Comparison of ENCODE assay signal across 12 cellular contexts in genomic region chr15:58552505-58553364, GRCh38.
DNase-seq lines count a peak whose midpoint lies in the region; ATAC-seq and TF ChIP-seq lines count a peak whose summit lies in the region.
"Had no signal": no experiment of that assay in that cellular context is flagged by ENCODE, and none has a peak within 500 bp of the region (broad histone marks: within the 10 kb centered on the region; RNA-seq: fewer than 3 reads in every experiment).

No MANE protein-coding gene starts in this region.

- H3K27me3 ChIP-seq in ACC112 (ENCODE audit: insufficient read depth, low read length) (no peaks in the 10 kb centered on the region), ovary (no peaks in the 10 kb centered on the region)
- H3K27me3 ChIP-seq: gastrocnemius medialis had no signal

- H3K27ac ChIP-seq in ACC112 (ENCODE audit: low read depth, low read length) (peak overlapping the region; percentile 95), ovary (no peak overlapping the region)
- H3K27ac ChIP-seq: gastrocnemius medialis had no signal

- peak overlapping the region; percentile 98 for H2AFZ ChIP-seq in ACC112 (ENCODE audit: low read length, unreplicated experiment)

- no peaks in the 10 kb centered on the region for H3K36me3 Mint-ChIP-seq in activated T-helper 17 cell treated with anti-CD3 and anti-CD28 coated beads, Interleukin-2, amount 50 U/mL, for 72 hours (ENCODE audit: low read depth)

- no peak for ATAC-seq in activated T-helper 17 cell treated with anti-CD3 and anti-CD28 coated beads, Interleukin-2, amount 50 U/mL, for 72 hours (replicated peaks)
- ATAC-seq in GM18861 (IDR thresholded peaks at IDR 0.05; ENCODE audit: unreplicated experiment) (no peak), HG03378 (IDR thresholded peaks at IDR 0.05; ENCODE audit: unreplicated experiment) (no peak), GM21360 (IDR thresholded peaks at IDR 0.05; ENCODE audit: unreplicated experiment) (no peak)

- 51 to 57% (median 55%) methylated on average over 24 of the region's 24 CpGs for WGBS in ovary, 3 donors

- TF ChIP-seq CTCF in ovary (IDR thresholded peaks at IDR 0.05), result no peak

- H3K4me1 Mint-ChIP-seq in activated T-helper 17 cell treated with anti-CD3 and anti-CD28 coated beads, Interleukin-2, amount 50 U/mL, for 72 hours, result peaks cover 19% of the 10 kb centered on the region

- intact Hi-C loops in cardiac septum (cut with DNase I) (no loop called here), ovary (cut with DNase I) (no loop called here)

- no peaks in the 10 kb centered on the region for H3K79me2 ChIP-seq in ACC112 (ENCODE audit: control insufficient read depth, insufficient read depth, low read length, unreplicated experiment)

- no peaks in the 10 kb centered on the region for H3K36me3 ChIP-seq in ACC112 (ENCODE audit: insufficient read depth, low read length)
- no peaks in the 10 kb centered on the region for H3K36me3 ChIP-seq in ovary
- H3K36me3 ChIP-seq: gastrocnemius medialis had no signal

- no peak overlapping the region for H3K4me3 Mint-ChIP-seq in activated T-helper 17 cell treated with anti-CD3 and anti-CD28 coated beads, Interleukin-2, amount 50 U/mL, for 72 hours
- H3K4me3 Mint-ChIP-seq: IgD-negative memory B cell had no signal

- no peaks in the 10 kb centered on the region for H3K27me3 Mint-ChIP-seq in activated T-helper 17 cell treated with anti-CD3 and anti-CD28 coated beads, Interleukin-2, amount 50 U/mL, for 72 hours

- H3K9me3 Mint-ChIP-seq in activated T-helper 17 cell treated with anti-CD3 and anti-CD28 coated beads, Interleukin-2, amount 50 U/mL, for 72 hours, result no peaks in the 10 kb centered on the region
- H3K9me3 Mint-ChIP-seq: activated T-cell treated with anti-CD3 and anti-CD28 coated beads, Interleukin-2, amount 50 U/mL, for 72 hours had no signal

- H3K4me3 ChIP-seq in ACC112 (ENCODE audit: low read depth, low read length), result peak overlapping the region; percentile 72
- H3K4me3 ChIP-seq in ovary, result peak overlapping the region; percentile 5

- peak overlapping the region; percentile 82 for H3K27ac Mint-ChIP-seq in activated T-helper 17 cell treated with anti-CD3 and anti-CD28 coated beads, Interleukin-2, amount 50 U/mL, for 72 hours
- H3K27ac Mint-ChIP-seq: activated T-cell treated with anti-CD3 and anti-CD28 coated beads, Interleukin-2, amount 50 U/mL, for 72 hours had no signal

- no peak for TF ChIP-seq POLR2A in ovary (IDR thresholded peaks at IDR 0.05)

- no peak for TF ChIP-seq EP300 in ovary (IDR thresholded peaks at IDR 0.05)

- H3K9me3 ChIP-seq in ovary, result no peaks in the 10 kb centered on the region
- H3K9me3 ChIP-seq: gastrocnemius medialis had no signal

- DNase-seq in cardiac septum (ENCODE audit: low spot score) (peak; percentile 38), ovary (peak in 1 of 5 donors; percentile 48), NCI-H1436 treated with DMSO at 0.1 percent for 48 hours (lab: John Stamatoyannopoulos, UW) (no peak)
- DNase-seq: activated T-cell treated with anti-CD3 and anti-CD28 coated beads, Interleukin-2, amount 50 U/mL, for 72 hours; central memory CD4-positive, alpha-beta T cell; gastrocnemius medialis had no signal

- H3K4me1 ChIP-seq in ACC112 (ENCODE audit: control insufficient read depth, insufficient read depth, low read length, unreplicated experiment) (peaks cover 27% of the 10 kb centered on the region), ovary (ENCODE audit: insufficient read depth) (peaks cover 13% of the 10 kb centered on the region)
